Comparison of ENCODE assay signal across 8 cellular contexts in genomic region chr10:98267069-98267893, GRCh38. TPM values are rescaled to one million over a fixed set of nuclear protein-coding genes. Genes with fewer than 3 reads are reported as not detected.
DNase-seq lines count a peak whose midpoint lies in the region; TF ChIP-seq lines count a peak whose summit lies in the region.

No MANE protein-coding gene starts in this region.

- no peak overlapping the region for H3K14ac ChIP-seq in neuronal stem cell (ENCODE audit: low read length)

- H2BK15ac ChIP-seq in neuronal stem cell (ENCODE audit: low read length), result no peak overlapping the region

- peak overlapping the region; percentile 21 for H2AK5ac ChIP-seq in neuronal stem cell (ENCODE audit: low read depth, low read length)

- no peaks in the 10 kb centered on the region for H3K9me2 ChIP-seq in MM.1S (replicated peaks; ENCODE audit: insufficient read depth, low read length)

- no peaks in the 10 kb centered on the region for H3F3A ChIP-seq in MM.1S (ENCODE audit: insufficient read depth, low read length)

- no peaks in the 10 kb centered on the region for H3K36me3 ChIP-seq in MM.1S (replicated peaks; ENCODE audit: insufficient read depth, low read length)
- no peaks in the 10 kb centered on the region for H3K36me3 ChIP-seq in endocrine pancreas (ENCODE audit: control insufficient read depth, insufficient read depth, low read length)
- H3K36me3 ChIP-seq in neuronal stem cell (replicated peaks in 1 of 2; ENCODE audit: control insufficient read depth in 2 of 2, insufficient read depth in 2 of 2, low read length in 2 of 2), result no peaks in the 10 kb centered on the region

- H3K27ac ChIP-seq in MM.1S (ENCODE audit: low read length), result no peak overlapping the region
- H3K27ac ChIP-seq in neuronal stem cell (replicated peaks; ENCODE audit: low read length), result no peak overlapping the region

- no peaks in the 10 kb centered on the region for H4K20me1 ChIP-seq in MM.1S (ENCODE audit: insufficient read depth, low read length)

- no peak overlapping the region for H3K9ac ChIP-seq in MM.1S (ENCODE audit: low read length)
- peak overlapping the region; percentile 72 for H3K9ac ChIP-seq in endocrine pancreas (ENCODE audit: control insufficient read depth, insufficient read depth, low read length)
- peak overlapping the region; percentile 46 for H3K9ac ChIP-seq in neuronal stem cell (ENCODE audit: low read depth, low read length, poor library complexity)

- no CpG with 5 or more reads among the region's 22 CpGs for WGBS in neuronal stem cell (ENCODE audit: extremely low coverage in 2 of 2, insufficient read length in 2 of 2, insufficient replicate concordance in 1 of 2), 2 donors

- H4K8ac ChIP-seq in neuronal stem cell (ENCODE audit: low read depth, low read length), result no peak overlapping the region

- peaks cover 14% of the 10 kb centered on the region for H3K4me1 ChIP-seq in MM.1S (ENCODE audit: low read length)
- no peaks in the 10 kb centered on the region for H3K4me1 ChIP-seq in endocrine pancreas (ENCODE audit: control insufficient read depth, insufficient read depth, low read length)
- H3K4me1 ChIP-seq in neuronal stem cell (ENCODE audit: control insufficient read depth in 2 of 2, insufficient read depth in 1 of 2, low read depth in 1 of 2, low read length in 2 of 2), result peaks cover 9 to 31% of the 10 kb centered on the region in 2 donors

- H3K4me3 ChIP-seq in MM.1S (ENCODE audit: low read length) (no peak overlapping the region), endocrine pancreas (ENCODE audit: control insufficient read depth, insufficient read depth, low read length) (no peak overlapping the region), neuronal stem cell (ENCODE audit: low read length in 2 of 2) (peak overlapping the region; percentile 1 to 28)

- H3K18ac ChIP-seq in neuronal stem cell (ENCODE audit: low read length), result peak overlapping the region; percentile 90

- H4K91ac ChIP-seq in neuronal stem cell (ENCODE audit: low read depth, low read length, poor library complexity), result no peak overlapping the region

- peak overlapping the region; percentile 85 for H2BK120ac ChIP-seq in neuronal stem cell (ENCODE audit: low read depth, low read length)

- H3K79me2 ChIP-seq in MM.1S (ENCODE audit: low read length), result no peaks in the 10 kb centered on the region

- DNase-seq in AG20443 (ENCODE audit: low spot score) (peak; percentile 65), MM.1S (no peak), neuronal stem cell (ENCODE audit: low spot score) (no peak), NCI-H2029 treated with DMSO at 0.1 percent for 48 hours (lab: John Stamatoyannopoulos, UW) (no peak), C1 segment of cervical spinal cord (lab: John Stamatoyannopoulos, UW) (no peak), amygdala (lab: John Stamatoyannopoulos, UW) (no peak)
- no peak for DNase-seq in activated CD8-positive, alpha-beta memory T cell treated with anti-CD3 and anti-CD28 coated beads, Interleukin-2, amount 50 U/mL, for 4 hours

- H3K4me2 ChIP-seq in MM.1S (ENCODE audit: low read depth, low read length) (peak overlapping the region; percentile 43; the same call in 1 of the 2 replicates), neuronal stem cell (ENCODE audit: insufficient read depth, low read length, poor library complexity, severe bottlenecking) (peak overlapping the region; percentile 58)

- H2AFZ ChIP-seq in MM.1S (ENCODE audit: low read length), result peak overlapping the region; percentile 48; the same call in 1 of the 2 replicates
- peak overlapping the region; percentile 86 for H2AFZ ChIP-seq in neuronal stem cell (ENCODE audit: low read length)

- H3K27me3 ChIP-seq in MM.1S (replicated peaks; ENCODE audit: insufficient read depth, low read length) (no peaks in the 10 kb centered on the region), endocrine pancreas (ENCODE audit: control insufficient read depth, insufficient read depth, low read length) (no peaks in the 10 kb centered on the region), neuronal stem cell (ENCODE audit: control insufficient read depth in 3 of 3, insufficient read depth in 3 of 3, low read depth in 1 of 3, low read length in 3 of 3) (peaks cover 0 to 14% (median 2%) of the 10 kb centered on the region in 3 experiments)

- H3K4ac ChIP-seq in neuronal stem cell (ENCODE audit: low read length), result no peak overlapping the region

- H2BK5ac ChIP-seq in neuronal stem cell (ENCODE audit: low read length), result no peak overlapping the region

- H3K9me3 ChIP-seq in MM.1S (replicated peaks; ENCODE audit: insufficient read depth, low read length) (no peaks in the 10 kb centered on the region), endocrine pancreas (ENCODE audit: control insufficient read depth, low read length) (no peaks in the 10 kb centered on the region), neuronal stem cell (replicated peaks in 1 of 2; ENCODE audit: control insufficient read depth in 2 of 2, insufficient read depth in 1 of 2, low read depth in 1 of 2, low read length in 2 of 2) (no peaks in the 10 kb centered on the region)

- TF ChIP-seq CTCF in MM.1S (IDR thresholded peaks at IDR 0.05; ENCODE audit: low read length), result no peak

- H2BK12ac ChIP-seq in neuronal stem cell (ENCODE audit: low read length), result no peak overlapping the region

- peak overlapping the region; percentile 0 for H3K23ac ChIP-seq in neuronal stem cell (ENCODE audit: low read depth, low read length, poor library complexity)

- H3K79me1 ChIP-seq in neuronal stem cell (ENCODE audit: low read depth, low read length), result no peaks in the 10 kb centered on the region

RNA-seq across cellular contexts. Expression of gene LOXL4, which starts 0.7 kb away (rescaled TPM):
- 1.9 TPM for polyA plus RNA-seq in neuronal stem cell (2013, experiment 1 of 2)
- 1.9 TPM for polyA plus RNA-seq in neuronal stem cell (2013, experiment 2 of 2)

Comparison
In these comparisons a context has a peak if more than half of its experiments do, and no peak if none do; other contexts are left out.
1. H3K4me3 ChIP-seq: peak in neuronal stem cell (2 of 2); none in MM.1S (single experiment) and endocrine pancreas (single experiment).